16 cellular contexts compared by ENCODE assay signal in genomic region chr3:16918683-16919025, GRCh38.
"Had no signal": no experiment of that assay in that cellular context is flagged by ENCODE, and none has a peak within 500 bp of the region (broad histone marks: within the 10 kb centered on the region; RNA-seq: fewer than 3 reads in every experiment).

No MANE protein-coding gene starts in this region.

- H3K27ac ChIP-seq: foreskin keratinocyte, thyroid gland had no signal

- H3K36me3 ChIP-seq: right atrium auricular region, thyroid gland had no signal

- DNase-seq: activated CD8-positive, alpha-beta memory T cell treated with anti-CD3 and anti-CD28 coated beads, Interleukin-2, amount 50 U/mL, for 4 hours; activated naive CD4-positive, alpha-beta T cell; activated naive CD8-positive, alpha-beta T cell treated with anti-CD3 and anti-CD28 coated beads, Interleukin-2, amount 10 ng/mL, durations not matched to agents 7 days and 5 days; activated T-cell treated with anti-CD3 and anti-CD28 coated beads, Interleukin-2, amount 50 U/mL, for 24 hours; amniotic stem cell; effector CD4-positive, alpha-beta T cell; foreskin keratinocyte; nephron progenitor cell; stimulated activated CD4-positive, alpha-beta T cell treated with anti-CD3 and anti-CD28 coated beads, Interleukin-12 subunit alpha, Interleukin-12 subunit beta, amount 100 ng/mL, for 4 hours; stimulated activated CD4-positive, alpha-beta T cell treated with anti-CD3 and anti-CD28 coated beads, Interleukin-4, amount 100 ng/mL, for 4 hours; substantia nigra; T1000; thyroid gland had no signal

- H3K27me3 ChIP-seq: foreskin keratinocyte, right atrium auricular region, thyroid gland had no signal

- ATAC-seq: WTC11 had no signal

- H3K4me1 ChIP-seq: foreskin keratinocyte, thyroid gland had no signal

- FAIRE-seq: bronchial epithelial cell had no signal

- H3K9me3 ChIP-seq: right atrium auricular region, thyroid gland had no signal

- H3K4me3 ChIP-seq: right atrium auricular region, thyroid gland had no signal
